In genomic region chr2:30226144-30227032, GRCh38 we compare ENCODE assay signal across 8 cellular contexts. TPM values are rescaled to one million over a fixed set of nuclear protein-coding genes. Genes with fewer than 3 reads are reported as not detected.
DNase-seq lines count a peak whose midpoint lies in the region; TF ChIP-seq lines count a peak whose summit lies in the region.

No MANE protein-coding gene starts in this region.

- intact Hi-C loops in CD14-positive monocyte (cut with micrococcal nuclease) = no loop called here

- peaks cover 2 to 11% of the 10 kb centered on the region in 2 donors for H3K36me3 Mint-ChIP-seq in CD14-positive monocyte

- in situ Hi-C loops in astrocyte of the spinal cord (cut with HindIII; ENCODE audit: low sequenced_read_pairs) = no loop called here

- peaks cover 22 to 29% (median 22%) of the 10 kb centered on the region in 3 donors for H3K27me3 Mint-ChIP-seq in CD14-positive monocyte (ENCODE audit: low read depth in 3 of 3)

- H3K4me3 Mint-ChIP-seq in CD14-positive monocyte = no peak overlapping the region

- CTCF ChIA-PET in HEK293 (lab: Yijun Ruan, JAX) = interaction anchor here (0.6 to 7.3 kb wide), 7 partner anchors 12 to 944 kb away, joined by 3 to 35 read pairs (median 3); no protein-coding TSS in a partner anchor

- H3K4me1 Mint-ChIP-seq in CD14-positive monocyte = peaks cover 52% of the 10 kb centered on the region

- H3K27ac Mint-ChIP-seq in CD14-positive monocyte = peak overlapping the region in 5 of 7 donors; percentile 1 to 58 (median 57)

- peaks cover 0 to 8% (median 5%) of the 10 kb centered on the region in 7 donors for H3K9me3 Mint-ChIP-seq in CD14-positive monocyte

- POLR2A ChIA-PET in HEK293 (lab: Yijun Ruan, JAX) = no interaction called here

- TF ChIP-seq CTCF in CD14-positive monocyte (IDR thresholded peaks at IDR 0.05) = no peak
- no peak for TF ChIP-seq CTCF in HEK293 (tag by site-specific recombination; IDR thresholded peaks at IDR 0.05)
- TF ChIP-seq CTCF in astrocyte of the spinal cord (IDR thresholded peaks at IDR 0.05; ENCODE audit: low read depth, low read length) = no peak
- no peak for TF ChIP-seq CTCF in neutrophil (IDR thresholded peaks at IDR 0.05)

- DNase-seq in CD14-positive monocyte (ENCODE audit: low spot score) = no peak
- DNase-seq in astrocyte of the spinal cord (ENCODE audit: low read depth, low spot score) = peak; percentile 48
- DNase-seq in NOMO-1 treated with DMSO at 0.1 percent for 48 hours (lab: John Stamatoyannopoulos, UW; ENCODE audit: unreplicated experiment) = no peak
- DNase-seq in C1 segment of cervical spinal cord (lab: John Stamatoyannopoulos, UW) = no peak
- DNase-seq in GDM1 (lab: John Stamatoyannopoulos, UW) = no peak
- DNase-seq in UCSD-AML1 (lab: John Stamatoyannopoulos, UW; ENCODE audit: unreplicated experiment) = no peak

- no peaks in the 10 kb centered on the region for H3K36me3 ChIP-seq in HEK293 (ENCODE audit: control insufficient read depth in 2 of 2, insufficient read depth in 1 of 2, low read length in 2 of 2)
- H3K36me3 ChIP-seq in neutrophil = no peaks in the 10 kb centered on the region

- H3K4me3 ChIP-seq in HEK293 (ENCODE audit: low read depth, low read length) (no peak overlapping the region), astrocyte of the spinal cord (ENCODE audit: low read depth, low read length) (no peak overlapping the region), neutrophil (ENCODE audit: low read depth in 1 of 2, low read length in 1 of 2) (peak overlapping the region in 1 of 2 experiments; percentile 68)

- H3K27ac ChIP-seq in HEK293 (ENCODE audit: extremely low read depth, low read depth, low read length) = no peak overlapping the region
- peak overlapping the region; percentile 85 for H3K27ac ChIP-seq in neutrophil

- H3K27me3 ChIP-seq in neutrophil = peaks cover 29% of the 10 kb centered on the region

- no peaks in the 10 kb centered on the region for H3K4me1 ChIP-seq in HEK293 (ENCODE audit: control insufficient read depth, insufficient read depth, low read length)
- peaks cover 47 to 55% of the 10 kb centered on the region in 2 experiments for H3K4me1 ChIP-seq in neutrophil (ENCODE audit: control insufficient read depth in 1 of 2, insufficient read depth in 1 of 2, low read depth in 1 of 2, low read length in 1 of 2)

- no peaks in the 10 kb centered on the region for H3K9me3 ChIP-seq in HEK293 (ENCODE audit: control insufficient read depth, insufficient read depth, low read depth, low read length)
- H3K9me3 ChIP-seq in neutrophil = no peaks in the 10 kb centered on the region

TF ChIP-seq in HEK293, 187 proteins besides CTCF, POLR2A, EP300 and RAD21:
- TF ChIP-seq ZNF707 (tag by site-specific recombination; IDR thresholded peaks at IDR 0.05) (no peak), ZFHX2 (tag by site-specific recombination; conservative IDR thresholded peaks at IDR 0.05) (peak; percentile 32; the same call in 1 of the 2 replicates)

RNA-seq across cellular contexts. Expression of gene LBH, which starts 4.9 kb away (rescaled TPM):
- polyA plus RNA-seq in CD14-positive monocyte = under 1 TPM; 0.42 to 0.76 TPM
